Comparison of ENCODE assay signal across 14 cellular contexts in the genomic region with DNA sequence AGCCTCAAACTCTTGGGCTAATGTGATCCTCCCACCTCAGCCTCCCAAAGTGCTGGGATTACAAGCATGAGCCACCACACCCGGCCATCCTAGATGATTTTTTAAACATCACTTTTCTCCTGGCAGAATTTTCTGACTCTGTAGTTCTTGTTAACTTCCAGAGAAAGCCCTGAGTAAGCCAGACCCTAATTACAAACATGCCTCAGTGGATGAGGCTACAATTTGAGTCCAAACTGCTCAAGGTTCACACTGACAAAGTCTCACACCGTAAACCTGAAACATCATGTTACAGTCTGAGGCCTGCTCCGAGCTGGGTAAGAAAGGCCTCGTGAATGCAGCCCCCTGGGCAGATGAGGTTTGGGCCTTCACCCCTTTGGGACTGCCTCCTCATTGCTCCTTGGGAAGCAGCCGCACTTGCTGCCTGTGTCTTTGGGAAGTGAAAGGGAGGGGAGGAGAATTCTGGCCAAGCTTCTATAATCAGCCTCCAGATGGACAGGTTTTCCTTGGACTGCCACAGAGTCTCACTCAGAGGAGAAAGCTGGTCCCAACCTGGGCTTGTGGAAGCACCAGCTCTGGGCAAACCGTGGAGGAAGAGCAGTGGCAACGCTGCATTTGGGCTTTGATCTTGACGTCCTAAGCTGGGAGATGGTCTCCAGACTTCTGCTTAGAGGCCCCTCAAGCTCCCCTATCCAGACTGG. TPM values are rescaled to one million over a fixed set of nuclear protein-coding genes. Genes with fewer than 3 reads are reported as not detected.
DNase-seq lines count a peak whose midpoint lies in the region; TF ChIP-seq lines count a peak whose summit lies in the region.
"Had no signal": no experiment of that assay in that cellular context is flagged by ENCODE, and none has a peak within 500 bp of the region (broad histone marks: within the 10 kb centered on the region; RNA-seq: fewer than 3 reads in every experiment).

No MANE protein-coding gene starts in this region.

- no peak for TF ChIP-seq CTCF in vagina (IDR thresholded peaks at IDR 0.05)

- H2AK5ac ChIP-seq in mesenchymal stem cell (ENCODE audit: low read length, severe bottlenecking) = peak overlapping the region; percentile 71

- H3K4me1 ChIP-seq in adipocyte (ENCODE audit: control insufficient read depth, insufficient read depth, low read length) (peaks cover 19% of the 10 kb centered on the region), mesenchymal stem cell (ENCODE audit: control insufficient read depth, insufficient read depth, low read depth, low read length) (peaks cover 24% of the 10 kb centered on the region), vagina (peaks cover 23% of the 10 kb centered on the region)

- 86% methylated on average over 8 of the region's 8 CpGs for WGBS in mesenchymal stem cell

- H3K36me3 ChIP-seq in adipocyte (ENCODE audit: control insufficient read depth, insufficient read depth, low read length, severe bottlenecking) (peaks cover 62% of the 10 kb centered on the region), mesenchymal stem cell (ENCODE audit: control insufficient read depth in 1 of 2, insufficient read depth in 2 of 2, low read depth in 1 of 2, low read length in 2 of 2) (peaks cover 12 to 93% of the 10 kb centered on the region in 2 experiments), vagina (peaks cover 0 to 8% of the 10 kb centered on the region in 2 donors)
- H3K36me3 ChIP-seq: BE2C had no signal

- no peaks in the 10 kb centered on the region for H3K79me1 ChIP-seq in mesenchymal stem cell (replicated peaks; ENCODE audit: low read length, poor library complexity, severe bottlenecking)

- H3K23ac ChIP-seq in mesenchymal stem cell (ENCODE audit: low read length in 2 of 2) = no peak overlapping the region

- no peak overlapping the region for H4K91ac ChIP-seq in mesenchymal stem cell (ENCODE audit: low read length)

- H3K9me3 ChIP-seq in adipocyte (ENCODE audit: control insufficient read depth, low read length) (no peaks in the 10 kb centered on the region), mesenchymal stem cell (ENCODE audit: control insufficient read depth, low read length) (no peaks in the 10 kb centered on the region), vagina (no peaks in the 10 kb centered on the region)
- H3K9me3 ChIP-seq: A549, BE2C had no signal

- H4K8ac ChIP-seq in mesenchymal stem cell (ENCODE audit: low read length) = no peak overlapping the region

- H3K9ac ChIP-seq in adipocyte (ENCODE audit: low read length) = peak overlapping the region; percentile 12
- H3K9ac ChIP-seq in mesenchymal stem cell (ENCODE audit: low read length) = peak overlapping the region; percentile 57

- H2BK12ac ChIP-seq in mesenchymal stem cell (ENCODE audit: low read length in 2 of 2) = no peak overlapping the region

- DNase-seq in adipocyte (ENCODE audit: low read depth) (no peak), cerebellum (ENCODE audit: low spot score) (peak; percentile 86), mesenchymal stem cell (no peak), vagina (ENCODE audit: extremely low spot score in 2 of 2) (no peak), NCI-H2029 treated with DMSO at 0.1 percent for 48 hours (lab: John Stamatoyannopoulos, UW) (no peak), DMS53 (lab: John Stamatoyannopoulos, UW) (no peak)
- no peak for DNase-seq in activated naive CD4-positive, alpha-beta T cell treated with Interleukin-2 at 50 U/mL for 16 hours
- DNase-seq: CD4-positive, alpha-beta memory T cell; DND-41; GF-D8 had no signal

- H3K27me3 ChIP-seq in adipocyte (replicated peaks; ENCODE audit: control insufficient read depth, insufficient read depth, low read length) (no peaks in the 10 kb centered on the region), mesenchymal stem cell (ENCODE audit: control insufficient read depth in 1 of 2, insufficient read depth in 1 of 2, low read length in 2 of 2) (no peaks in the 10 kb centered on the region), vagina (no peaks in the 10 kb centered on the region)
- H3K27me3 ChIP-seq: BE2C had no signal

- intact Hi-C loops in vagina (cut with DNase I) = no loop called here

- no peak overlapping the region for H3K18ac ChIP-seq in mesenchymal stem cell (ENCODE audit: low read depth in 1 of 2, low read length in 2 of 2)

- H2BK15ac ChIP-seq in mesenchymal stem cell (ENCODE audit: low read depth, poor library complexity, severe bottlenecking) = no peak overlapping the region

- H2BK5ac ChIP-seq in mesenchymal stem cell (ENCODE audit: low read depth, low read length, poor library complexity, severe bottlenecking) = no peak overlapping the region

- no peak overlapping the region for H2AFZ ChIP-seq in mesenchymal stem cell (ENCODE audit: low read depth, low read length)

- no peak overlapping the region for H3K4ac ChIP-seq in mesenchymal stem cell (ENCODE audit: low read depth in 1 of 2, low read length in 2 of 2)

- no peak overlapping the region for H2BK120ac ChIP-seq in mesenchymal stem cell (ENCODE audit: low read depth, low read length)

- H3K27ac ChIP-seq in mesenchymal stem cell (ENCODE audit: low read length, poor library complexity, severe bottlenecking) (no peak overlapping the region), vagina (peak overlapping the region; percentile 47)
- H3K27ac ChIP-seq: A549, C4-2B, HL-60 had no signal

- H3K4me2 ChIP-seq in mesenchymal stem cell (ENCODE audit: low read length, poor library complexity, severe bottlenecking) = no peak overlapping the region
- H3K4me2 ChIP-seq: A549 had no signal

- H3K14ac ChIP-seq in mesenchymal stem cell (ENCODE audit: low read length in 2 of 2) = no peak overlapping the region

- no peak for TF ChIP-seq POLR2A in vagina (IDR thresholded peaks at IDR 0.05)

- H3K4me3 ChIP-seq in adipocyte (ENCODE audit: low read length) = no peak overlapping the region
- H3K4me3 ChIP-seq in mesenchymal stem cell (ENCODE audit: insufficient read depth in 1 of 2, low read depth in 1 of 2, low read length in 2 of 2) = no peak overlapping the region
- H3K4me3 ChIP-seq in vagina = no peak overlapping the region
- H3K4me3 ChIP-seq: A549 had no signal

RNA-seq across cellular contexts. Expression of gene CA12, which starts 46.0 kb away (rescaled TPM):
- 39.9 TPM for total RNA-seq in cerebellum
- polyA plus RNA-seq in mesenchymal stem cell (2013, experiment 1 of 2) = 4.9 TPM
- 4.9 TPM for polyA plus RNA-seq in mesenchymal stem cell (2013, experiment 2 of 2)
- 89.6 TPM for total RNA-seq in vagina
- total RNA-seq: CD4-positive, alpha-beta memory T cell had no signal
- polyA plus RNA-seq: CD4-positive, alpha-beta memory T cell had no signal

RNA-seq across cellular contexts. Expression of gene APH1B, which starts 58.3 kb away (rescaled TPM):
- total RNA-seq in cerebellum (22.2 TPM), vagina (22.8 TPM)
- polyA plus RNA-seq in mesenchymal stem cell (2013, experiment 1 of 2) = 18.6 TPM
- polyA plus RNA-seq in mesenchymal stem cell (2013, experiment 2 of 2) = 17.5 TPM
